ENCODE assay signal across 18 cellular contexts in genomic region chr7:16836481-16836880, GRCh38. TPM values are rescaled to one million over a fixed set of nuclear protein-coding genes. Genes with fewer than 3 reads are reported as not detected.
DNase-seq lines count a peak whose midpoint lies in the region; ATAC-seq and TF ChIP-seq lines count a peak whose summit lies in the region.
"Had no signal": no experiment of that assay in that cellular context is flagged by ENCODE, and none has a peak within 500 bp of the region (broad histone marks: within the 10 kb centered on the region; RNA-seq: fewer than 3 reads in every experiment).

No MANE protein-coding gene starts in this region.

- no peaks in the 10 kb centered on the region for H3K9me3 ChIP-seq in smooth muscle cell (replicated peaks; ENCODE audit: low read depth)
- H3K9me3 ChIP-seq: BE2C had no signal

- H2AFZ ChIP-seq in smooth muscle cell (ENCODE audit: low read depth) = peak overlapping the region; percentile 1

- H3K27ac ChIP-seq in smooth muscle cell (ENCODE audit: low read depth) = peak overlapping the region; percentile 62

- H3K4me2 ChIP-seq in smooth muscle cell = peak overlapping the region; percentile 3

- no peaks in the 10 kb centered on the region for H3F3A ChIP-seq in smooth muscle cell (ENCODE audit: low read depth)

- H4K20me1 ChIP-seq in smooth muscle cell (ENCODE audit: low read depth) = no peaks in the 10 kb centered on the region

- H3K36me3 ChIP-seq in smooth muscle cell (ENCODE audit: low read depth) = no peaks in the 10 kb centered on the region
- H3K36me3 ChIP-seq: BE2C had no signal

- H3K4me3 Mint-ChIP-seq in HFFc6 = no peak overlapping the region
- H3K4me3 Mint-ChIP-seq: CD4-positive, CD25-positive, alpha-beta regulatory T cell had no signal

- H3K79me2 ChIP-seq in smooth muscle cell (ENCODE audit: low read depth) = no peaks in the 10 kb centered on the region

- peaks cover 7% of the 10 kb centered on the region for H3K4me1 ChIP-seq in smooth muscle cell (ENCODE audit: low read depth)
- H3K4me1 ChIP-seq: BE2C had no signal

- 11% methylated on average over 5 of the region's 5 CpGs for WGBS in smooth muscle cell (ENCODE audit: low lambda C conversion rate)

- no peaks in the 10 kb centered on the region for H3K27me3 Mint-ChIP-seq in HFFc6 (ENCODE audit: insufficient read depth)

- H3K36me3 Mint-ChIP-seq in HFFc6 (ENCODE audit: low read depth) = 0 out of 2 replicates have a peak, but pooled peaks cover 4% of the 10 kb centered on the region
- H3K36me3 Mint-ChIP-seq: CD4-positive, CD25-positive, alpha-beta regulatory T cell had no signal

- peaks cover 4% of the 10 kb centered on the region; the same call in 1 of the 2 replicates for H3K9me3 Mint-ChIP-seq in HFFc6
- H3K9me3 Mint-ChIP-seq: CD4-positive, CD25-positive, alpha-beta regulatory T cell had no signal

- TF ChIP-seq CTCF in HFFc6 (IDR thresholded peaks at IDR 0.05) (no peak), fibroblast of villous mesenchyme (IDR thresholded peaks at IDR 0.05; ENCODE audit: insufficient read depth, low read depth, low read length) (no peak), smooth muscle cell (IDR thresholded peaks at IDR 0.05; ENCODE audit: borderline replicate concordance, insufficient read depth, poor library complexity, severe bottlenecking) (no peak)

- H3K4me1 Mint-ChIP-seq in HFFc6 (ENCODE audit: low read depth) = peaks cover 53% of the 10 kb centered on the region
- H3K4me1 Mint-ChIP-seq: CD4-positive, CD25-positive, alpha-beta regulatory T cell had no signal

- ATAC-seq in HG03520 (IDR thresholded peaks at IDR 0.05; ENCODE audit: unreplicated experiment) = no peak
- no peak for ATAC-seq in HG03342 (IDR thresholded peaks at IDR 0.05; ENCODE audit: unreplicated experiment)

- H3K9ac ChIP-seq in smooth muscle cell (ENCODE audit: low read depth) = no peak overlapping the region

- H3K27me3 ChIP-seq in smooth muscle cell (ENCODE audit: low read depth) = no peaks in the 10 kb centered on the region
- H3K27me3 ChIP-seq: BE2C had no signal

- peak overlapping the region; percentile 28; the same call in 1 of the 2 replicates for H3K27ac Mint-ChIP-seq in HFFc6
- H3K27ac Mint-ChIP-seq: CD4-positive, CD25-positive, alpha-beta regulatory T cell had no signal

- DNase-seq in HFFc6 = no peak
- DNase-seq in amniotic epithelial cell (ENCODE audit: low read depth) = peak; percentile 93
- peak; percentile 70 for DNase-seq in fibroblast of villous mesenchyme (ENCODE audit: low read depth)
- DNase-seq in smooth muscle cell (lab: John Stamatoyannopoulos, UW; ENCODE audit: unreplicated experiment) = no peak
- no peak for DNase-seq in activated CD8-positive, alpha-beta memory T cell treated with anti-CD3 and anti-CD28 coated beads, Interleukin-2, amount 50 U/mL, for 48 hours
- no peak for DNase-seq in amniotic stem cell (lab: John Stamatoyannopoulos, UW)
- DNase-seq: ACHN; BE2C; C1 segment of cervical spinal cord; Caco-2; CD4-positive, CD25-positive, alpha-beta regulatory T cell; GF-D8; HCEC 1CT; Karpas-422; KBM-7 had no signal

- H3K4me3 ChIP-seq in fibroblast of villous mesenchyme (ENCODE audit: low read depth, low read length) (no peak overlapping the region), smooth muscle cell (no peak overlapping the region)

RNA-seq across cellular contexts. Expression of gene AGR2, which starts 31.7 kb away (rescaled TPM):
- not detected for total RNA-seq in HFFc6 (2021; fragmentation: NEBNext Ultra II Directional; extraction: Animal tissue kit (Norgen Biotek cat#: 25700))
- total RNA-seq in fibroblast of villous mesenchyme (not detected in 2 replicates), smooth muscle cell (10.6 and 25.0 TPM in 2 replicates)
- 1.2 and 20.6 TPM in 2 replicates for polyA plus RNA-seq in smooth muscle cell
- total RNA-seq: CD4-positive, CD25-positive, alpha-beta regulatory T cell; H4 had no signal
- polyA plus RNA-seq: CD4-positive, CD25-positive, alpha-beta regulatory T cell had no signal

RNA-seq across cellular contexts. Expression of gene AGR3, which starts 45.3 kb away (rescaled TPM):
- not detected for total RNA-seq in HFFc6 (2021; fragmentation: NEBNext Ultra II Directional; extraction: Animal tissue kit (Norgen Biotek cat#: 25700))
- not detected in 2 replicates for total RNA-seq in fibroblast of villous mesenchyme
- not detected in 2 replicates for total RNA-seq in smooth muscle cell
- polyA plus RNA-seq in smooth muscle cell = not detected in 2 replicates
- total RNA-seq: CD4-positive, CD25-positive, alpha-beta regulatory T cell; H4 had no signal
- polyA plus RNA-seq: CD4-positive, CD25-positive, alpha-beta regulatory T cell had no signal

Comparison
In these comparisons a context has a peak if more than half of its experiments do, and no peak if none do; other contexts are left out.
1. DNase-seq: peak in amniotic epithelial cell (single experiment) and fibroblast of villous mesenchyme (single experiment); none in HFFc6 (single experiment), smooth muscle cell (single experiment), activated CD8-positive, alpha-beta memory T cell treated with anti-CD3 and anti-CD28 coated beads, Interleukin-2, amount 50 U/mL, for 48 hours (single experiment) and amniotic stem cell (single experiment).
2. RNA of gene AGR2, which starts 31.7 kb away (total RNA-seq): 10.6 to 25.0 TPM in smooth muscle cell; not detected in HFFc6 and not detected in fibroblast of villous mesenchyme; every median in the first group is over 10 times any median in the second.